Comparison of ENCODE assay signal across 19 cellular contexts in the genomic region with DNA sequence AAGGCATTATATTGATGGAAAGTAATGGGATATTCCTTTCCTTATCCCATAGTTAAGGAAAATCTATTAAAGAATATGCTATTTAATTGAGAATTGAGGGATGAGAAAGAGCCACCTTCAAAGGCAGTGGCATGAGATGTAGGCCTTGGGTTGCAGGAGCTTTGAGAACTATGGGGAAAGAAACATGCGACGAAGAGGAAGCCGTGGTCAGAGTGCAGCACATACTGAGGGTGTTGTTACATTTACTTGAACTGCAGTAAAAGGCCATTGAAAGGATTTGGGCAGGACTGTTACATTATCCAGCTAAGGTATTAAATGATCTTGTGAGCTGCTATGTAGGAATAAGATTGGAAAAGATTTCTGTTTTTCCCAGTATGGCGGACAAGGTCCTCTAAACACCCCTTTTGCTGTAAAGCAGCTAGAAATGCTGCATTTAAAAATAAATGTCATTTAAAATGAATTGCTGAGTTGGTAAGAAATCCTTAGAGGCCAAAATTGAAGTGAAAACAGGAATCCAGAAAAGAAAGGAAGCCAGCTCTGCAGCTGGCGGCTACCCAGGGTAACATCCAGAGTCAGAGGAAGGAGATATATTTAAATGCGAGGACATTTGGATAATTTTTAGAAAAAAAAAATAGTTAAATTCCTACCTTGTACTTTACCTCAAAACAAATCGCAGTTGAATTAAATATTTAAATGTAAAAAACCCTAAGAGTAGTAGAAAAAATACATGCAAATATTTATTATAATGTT.
DNase-seq lines count a peak whose midpoint lies in the region; ATAC-seq and TF ChIP-seq lines count a peak whose summit lies in the region.
"Had no signal": no experiment of that assay in that cellular context is flagged by ENCODE, and none has a peak within 500 bp of the region (broad histone marks: within the 10 kb centered on the region; RNA-seq: fewer than 3 reads in every experiment).

No MANE protein-coding gene starts in this region.

- peak; percentile 12 for DNase-seq in activated CD4-positive, alpha-beta T cell treated with anti-CD3 and anti-CD28 coated beads, Interleukin-2, amount 10 ng/mL, durations not matched to agents 7 days and 5 days
- DNase-seq in activated CD4-positive, alpha-beta T cell treated with anti-CD3 and anti-CD28 coated beads for 1 hour = no peak
- no peak for DNase-seq in T-helper 2 cell treated with Interferon-gamma antibody and Interleukin-4, amounts not matched to agents 5 μg/mL and 100 μg/mL, for 36 hours (ENCODE audit: low spot score)
- DNase-seq in right lobe of liver (no peak), RWPE1 (ENCODE audit: low spot score) (no peak), DMS53 (lab: John Stamatoyannopoulos, UW) (no peak)
- DNase-seq: activated CD4-positive, alpha-beta T cell treated with anti-CD3 and anti-CD28 coated beads, Interleukin-2, amount 50 U/mL, for 1 hour; activated T-cell treated with anti-CD3 and anti-CD28 coated beads, Interleukin-2, amount 50 U/mL, for 1 hour; brain microvascular endothelial cell; foreskin keratinocyte; MM.1S; NCI-H2029 treated with DMSO at 0.1 percent for 48 hours; SJCRH30 had no signal

- no peak overlapping the region for H3K27ac Mint-ChIP-seq in activated CD4-positive, alpha-beta T cell treated with anti-CD3 and anti-CD28 coated beads, Interleukin-2, amount 10 ng/mL, durations not matched to agents 7 days and 5 days
- peak overlapping the region; percentile 69 for H3K27ac Mint-ChIP-seq in T-helper 2 cell treated with Interferon-gamma antibody and Interleukin-4, amounts not matched to agents 5 μg/mL and 100 μg/mL, for 36 hours
- H3K27ac Mint-ChIP-seq: CD4-positive, CD25-positive, alpha-beta regulatory T cell; stimulated activated memory B cell treated with anti-CD40 and anti-IgM and Interleukin-4, amounts not matched to agents 10 μg/mL and 1 μg/mL and 100 μg/mL, for 72 hours had no signal

- peak overlapping the region; percentile 52 to 81 (median 77) for H3K27ac ChIP-seq in right lobe of liver
- no peak overlapping the region for H3K27ac ChIP-seq in gastroesophageal sphincter
- H3K27ac ChIP-seq in RWPE1 = no peak overlapping the region
- H3K27ac ChIP-seq: brain microvascular endothelial cell, foreskin keratinocyte, neutrophil, SJCRH30 had no signal

- no peaks in the 10 kb centered on the region for H3K79me2 ChIP-seq in Loucy (ENCODE audit: insufficient read depth, low read length)

- peaks cover 23% of the 10 kb centered on the region for H3K4me1 Mint-ChIP-seq in activated CD4-positive, alpha-beta T cell treated with anti-CD3 and anti-CD28 coated beads, Interleukin-2, amount 10 ng/mL, durations not matched to agents 7 days and 5 days
- H3K4me1 Mint-ChIP-seq in T-helper 2 cell treated with Interferon-gamma antibody and Interleukin-4, amounts not matched to agents 5 μg/mL and 100 μg/mL, for 36 hours (ENCODE audit: low read depth) = peaks cover 48% of the 10 kb centered on the region

- no peaks in the 10 kb centered on the region for H3F3A ChIP-seq in Loucy (ENCODE audit: low read depth)

- H3K4me3 Mint-ChIP-seq in activated CD4-positive, alpha-beta T cell treated with anti-CD3 and anti-CD28 coated beads, Interleukin-2, amount 10 ng/mL, durations not matched to agents 7 days and 5 days = no peak overlapping the region
- peak overlapping the region; percentile 28 for H3K4me3 Mint-ChIP-seq in T-helper 2 cell treated with Interferon-gamma antibody and Interleukin-4, amounts not matched to agents 5 μg/mL and 100 μg/mL, for 36 hours
- H3K4me3 Mint-ChIP-seq: CD4-positive, CD25-positive, alpha-beta regulatory T cell; stimulated activated memory B cell treated with anti-CD40 and anti-IgM and Interleukin-4, amounts not matched to agents 10 μg/mL and 1 μg/mL and 100 μg/mL, for 72 hours had no signal

- POLR2A ChIA-PET in activated CD4-positive, alpha-beta T cell treated with anti-CD3 and anti-CD28 coated beads, Interleukin-2, amount 10 ng/mL, durations not matched to agents 7 days and 5 days (lab: Charles Lee) = no interaction called here
- POLR2A ChIA-PET in RWPE1 (lab: Yijun Ruan, JAX; ENCODE audit: low non-redundant PET) = no interaction called here

- H3K4me3 ChIP-seq in Loucy (ENCODE audit: low read length, poor library complexity, severe bottlenecking) (no peak overlapping the region), right lobe of liver (no peak overlapping the region), gastroesophageal sphincter (no peak overlapping the region)
- H3K4me3 ChIP-seq: SJCRH30 had no signal

- no peak for TF ChIP-seq EP300 in gastroesophageal sphincter (IDR thresholded peaks at IDR 0.05)

- TF ChIP-seq POLR2A in right lobe of liver (IDR thresholded peaks at IDR 0.05) = no peak
- no peak for TF ChIP-seq POLR2A in gastroesophageal sphincter (IDR thresholded peaks at IDR 0.05)

- WGBS in right lobe of liver (ENCODE audit: insufficient coverage, low coverage, low lambda C conversion rate, missing lambda C conversion rate) = 79% methylated on average over 7 of the region's 7 CpGs
- WGBS in gastroesophageal sphincter (ENCODE audit: low coverage in 1 of 2), 2 donors = 81 to 88% methylated on average over 7 of the region's 7 CpGs

- H2AFZ ChIP-seq in Loucy (ENCODE audit: low read length) = no peak overlapping the region

- TF ChIP-seq CTCF in Loucy (conservative IDR thresholded peaks at IDR 0.05; ENCODE audit: low read length) (no peak), right lobe of liver (IDR thresholded peaks at IDR 0.05) (no peak), gastroesophageal sphincter (IDR thresholded peaks at IDR 0.05) (no peak), RWPE1 (conservative IDR thresholded peaks at IDR 0.05; ENCODE audit: low read depth) (no peak)

- H3K27me3 Mint-ChIP-seq in activated CD4-positive, alpha-beta T cell treated with anti-CD3 and anti-CD28 coated beads, Interleukin-2, amount 10 ng/mL, durations not matched to agents 7 days and 5 days = no peaks in the 10 kb centered on the region
- no peaks in the 10 kb centered on the region for H3K27me3 Mint-ChIP-seq in T-helper 2 cell treated with Interferon-gamma antibody and Interleukin-4, amounts not matched to agents 5 μg/mL and 100 μg/mL, for 36 hours (ENCODE audit: low read depth)
- H3K27me3 Mint-ChIP-seq: CD4-positive, CD25-positive, alpha-beta regulatory T cell; stimulated activated memory B cell treated with anti-CD40 and anti-IgM and Interleukin-4, amounts not matched to agents 10 μg/mL and 1 μg/mL and 100 μg/mL, for 72 hours had no signal

- H3K4me1 ChIP-seq in Loucy (ENCODE audit: insufficient read depth, low read length, poor library complexity, severe bottlenecking) (peaks cover 13% of the 10 kb centered on the region), right lobe of liver (peaks cover 0 to 47% (median 4%) of the 10 kb centered on the region in 4 donors), gastroesophageal sphincter (no peaks in the 10 kb centered on the region)
- H3K4me1 ChIP-seq: SJCRH30 had no signal

- no peak overlapping the region for H3K9ac ChIP-seq in Loucy (ENCODE audit: low read depth, low read length, poor library complexity, severe bottlenecking)

- H3K9me2 ChIP-seq in Loucy (replicated peaks; ENCODE audit: low read depth, low read length) = no peaks in the 10 kb centered on the region

- peaks cover 25% of the 10 kb centered on the region for H3K36me3 Mint-ChIP-seq in activated CD4-positive, alpha-beta T cell treated with anti-CD3 and anti-CD28 coated beads, Interleukin-2, amount 10 ng/mL, durations not matched to agents 7 days and 5 days (ENCODE audit: low read depth)
- H3K36me3 Mint-ChIP-seq in T-helper 2 cell treated with Interferon-gamma antibody and Interleukin-4, amounts not matched to agents 5 μg/mL and 100 μg/mL, for 36 hours (ENCODE audit: low read depth) = peaks cover 62% of the 10 kb centered on the region

- H3K27me3 ChIP-seq in Loucy (ENCODE audit: insufficient read depth, low read length, poor library complexity, severe bottlenecking) = no peaks in the 10 kb centered on the region
- H3K27me3 ChIP-seq in right lobe of liver = no peaks in the 10 kb centered on the region
- H3K27me3 ChIP-seq in gastroesophageal sphincter = no peaks in the 10 kb centered on the region
- H3K27me3 ChIP-seq: brain microvascular endothelial cell, foreskin keratinocyte, neutrophil, SJCRH30 had no signal

- peak overlapping the region; percentile 46 for H3K4me2 ChIP-seq in Loucy (ENCODE audit: low read depth, low read length, poor library complexity, severe bottlenecking)

- intact Hi-C loops in right lobe of liver (cut with DNase I) = no loop called here

- no peaks in the 10 kb centered on the region for H3K36me3 ChIP-seq in Loucy (ENCODE audit: insufficient read depth, low read length)
- no peaks in the 10 kb centered on the region for H3K36me3 ChIP-seq in right lobe of liver
- no peaks in the 10 kb centered on the region for H3K36me3 ChIP-seq in gastroesophageal sphincter
- H3K36me3 ChIP-seq: brain microvascular endothelial cell, neutrophil, SJCRH30 had no signal

- ATAC-seq in right lobe of liver (peak in 1 of 4 donors; percentile 50), gastroesophageal sphincter (no peak)
- ATAC-seq: foreskin keratinocyte; left colon; stimulated activated memory B cell treated with anti-CD40 and anti-IgM and Interleukin-4, amounts not matched to agents 10 μg/mL and 1 μg/mL and 100 μg/mL, for 72 hours had no signal

- H3K9me3 ChIP-seq in Loucy (ENCODE audit: insufficient read depth, low read depth, low read length) = no peaks in the 10 kb centered on the region
- H3K9me3 ChIP-seq in right lobe of liver = no peaks in the 10 kb centered on the region
- no peaks in the 10 kb centered on the region for H3K9me3 ChIP-seq in gastroesophageal sphincter
- H3K9me3 ChIP-seq: neutrophil, SJCRH30 had no signal

- CTCF ChIA-PET in activated CD4-positive, alpha-beta T cell treated with anti-CD3 and anti-CD28 coated beads, Interleukin-2, amount 10 ng/mL, durations not matched to agents 7 days and 5 days (lab: Charles Lee) = interaction anchor here (1.0 to 2.5 kb wide), 4 partner anchors 9 to 26 kb away, joined by 3 to 13 read pairs (median 4); no protein-coding TSS in a partner anchor
- CTCF ChIA-PET in RWPE1 (lab: Yijun Ruan, JAX) = no interaction called here

- no peaks in the 10 kb centered on the region for H4K20me1 ChIP-seq in Loucy (ENCODE audit: insufficient read depth, low read length, poor library complexity, severe bottlenecking)

- peaks cover 19% of the 10 kb centered on the region for H3K9me3 Mint-ChIP-seq in activated CD4-positive, alpha-beta T cell treated with anti-CD3 and anti-CD28 coated beads, Interleukin-2, amount 10 ng/mL, durations not matched to agents 7 days and 5 days
- peaks cover 42% of the 10 kb centered on the region for H3K9me3 Mint-ChIP-seq in T-helper 2 cell treated with Interferon-gamma antibody and Interleukin-4, amounts not matched to agents 5 μg/mL and 100 μg/mL, for 36 hours

Comparison
In these comparisons a context has a peak if more than half of its experiments do, and no peak if none do; other contexts are left out.
1. H3K27ac ChIP-seq: peak in right lobe of liver (3 of 3); none in gastroesophageal sphincter (0 of 4) and RWPE1 (single experiment).